Comparison of ENCODE assay signal across 14 cellular contexts in the genomic region with DNA sequence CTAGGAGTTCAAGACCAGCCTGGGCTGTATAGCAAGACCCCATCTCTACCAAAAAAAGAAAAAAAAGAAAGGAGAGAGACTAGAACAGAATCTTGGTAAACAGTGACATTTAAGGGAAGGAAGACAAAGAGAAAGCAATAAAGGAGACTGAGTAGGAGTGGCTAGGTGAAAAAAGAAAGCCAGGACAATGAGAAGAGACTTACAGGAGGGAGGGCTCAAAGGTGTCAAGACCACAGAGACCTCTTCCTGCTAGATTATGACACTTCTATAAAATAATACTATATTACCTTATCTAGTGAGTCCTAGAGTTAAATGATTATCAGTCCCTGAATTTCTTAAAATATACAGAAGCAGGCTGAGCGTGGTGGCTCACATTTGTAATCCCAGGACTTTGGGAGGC.
"Had no signal": no experiment of that assay in that cellular context is flagged by ENCODE, and none has a peak within 500 bp of the region (broad histone marks: within the 10 kb centered on the region; RNA-seq: fewer than 3 reads in every experiment).

No MANE protein-coding gene starts in this region.

- H3K27me3 ChIP-seq: right atrium auricular region, transverse colon had no signal

- H3K9me3 Mint-ChIP-seq: activated B cell treated with CpG ODN at 0.5 μM for 24 hours, brain had no signal

- H3K4me1 Mint-ChIP-seq: activated B cell treated with CpG ODN at 0.5 μM for 24 hours, brain had no signal

- H3K4me2 ChIP-seq: SK-N-SH had no signal

- H3K27ac ChIP-seq: right atrium auricular region, transverse colon had no signal

- DNase-seq: activated B cell treated with CpG ODN at 0.5 μM for 24 hours; activated CD4-positive, alpha-beta T cell treated with anti-CD3 and anti-CD28 coated beads, Interleukin-2, amount 50 U/mL, for 48 hours; activated gamma-delta T cell; amygdala; effector memory CD4-positive, alpha-beta T cell; kidney glomerular epithelial cell; Right ventricle myocardium superior; SK-N-SH; substantia nigra; transverse colon had no signal

- H3K9me2 ChIP-seq: SK-N-SH had no signal

- H3K4me1 ChIP-seq: right atrium auricular region had no signal

- H3K4me3 Mint-ChIP-seq: activated B cell treated with CpG ODN at 0.5 μM for 24 hours, brain had no signal

- H3K36me3 ChIP-seq: right atrium auricular region had no signal

- H3K4me3 ChIP-seq: right atrium auricular region, skin epidermis, transverse colon had no signal

- H3K27ac Mint-ChIP-seq: activated B cell treated with CpG ODN at 0.5 μM for 24 hours, brain had no signal

- H3K9me3 ChIP-seq: right atrium auricular region, SK-N-SH, transverse colon had no signal

- FAIRE-seq: TTC549 had no signal

- H3K27me3 Mint-ChIP-seq: activated B cell treated with CpG ODN at 0.5 μM for 24 hours, brain had no signal
